In the genomic region with DNA sequence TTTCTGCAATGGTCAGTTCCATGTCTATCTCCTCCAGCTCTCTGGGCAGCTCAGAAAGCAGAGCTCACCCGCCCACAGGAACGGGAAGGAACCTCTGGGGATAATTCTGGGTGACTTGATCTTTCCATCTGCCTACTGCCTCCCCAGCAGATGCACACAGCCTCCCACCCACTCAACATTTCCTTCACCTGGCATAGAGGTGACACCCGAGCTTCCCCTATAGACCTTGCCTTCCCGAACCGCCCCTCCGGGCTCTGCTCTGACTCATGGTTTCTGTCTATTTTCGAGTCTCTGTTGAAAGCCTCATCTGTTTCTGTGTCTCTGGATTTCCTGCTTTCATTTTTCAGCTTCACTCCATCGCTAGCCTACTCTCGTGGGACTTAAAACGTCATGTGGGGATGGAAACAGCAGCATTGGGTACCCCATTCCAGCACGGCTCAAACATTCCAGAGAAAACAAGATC, we compare ENCODE assay signal across 8 cellular contexts. TPM values are rescaled to one million over a fixed set of nuclear protein-coding genes. Genes with fewer than 3 reads are reported as not detected.
A peak's percentile ranks its signal among the peaks of the same experiment; 100 is the strongest.
DNase-seq lines count a peak whose midpoint lies in the region; ATAC-seq and TF ChIP-seq lines count a peak whose summit lies in the region.

No MANE protein-coding gene starts in this region.

- ATAC-seq in GM18909 (IDR thresholded peaks at IDR 0.05; ENCODE audit: poor library complexity, unreplicated experiment), result peak; percentile 86
- peak; percentile 89 for ATAC-seq in HG03039 (IDR thresholded peaks at IDR 0.05; ENCODE audit: unreplicated experiment)
- ATAC-seq in PC-3, result no peak

- intact Hi-C loops in vagina (cut with DNase I) (no loop called here), PC-3 (cut with micrococcal nuclease) (no loop called here)

- H3K9ac ChIP-seq in parathyroid adenoma (no peak overlapping the region), PC-3 (ENCODE audit: low read length) (no peak overlapping the region)

- peak; percentile 27 to 48 (median 36) for DNase-seq in activated CD4-positive, CD25-positive, alpha-beta regulatory T cell (lab: John Stamatoyannopoulos, UW)
- DNase-seq in coronary artery (ENCODE audit: low spot score), result peak; percentile 86
- DNase-seq in vagina (ENCODE audit: extremely low spot score in 2 of 2), result no peak
- DNase-seq in NCI-H1048 (lab: John Stamatoyannopoulos, UW), result no peak
- DNase-seq in PC-3, result no peak

- H3K27ac ChIP-seq in coronary artery (peak overlapping the region; percentile 65 to 81), parathyroid adenoma (peak overlapping the region; percentile 11), vagina (peak overlapping the region; percentile 42), PC-3 (ENCODE audit: low read length) (no peak overlapping the region)

- H2AFZ ChIP-seq in parathyroid adenoma (no peak overlapping the region), PC-3 (ENCODE audit: low read length) (no peak overlapping the region)

- H3K4me1 ChIP-seq in parathyroid adenoma, result no peaks in the 10 kb centered on the region
- peaks cover 16% of the 10 kb centered on the region for H3K4me1 ChIP-seq in vagina
- no peaks in the 10 kb centered on the region for H3K4me1 ChIP-seq in PC-3 (ENCODE audit: insufficient read depth, low read length)

- no TSS peak for BruUV-seq in PC-3 (replicated peaks; lab: Mats Ljungman, UMichigan)

- no peaks in the 10 kb centered on the region for H3F3A ChIP-seq in PC-3 (ENCODE audit: low read length, unreplicated experiment)

- CTCF ChIA-PET in PC-3 (lab: Charles Lee), result no interaction called here

- H3K4me2 ChIP-seq in parathyroid adenoma (ENCODE audit: low read length), result no peak overlapping the region
- no peak overlapping the region for H3K4me2 ChIP-seq in PC-3 (ENCODE audit: low read length)

- POLR2A ChIA-PET in PC-3 (lab: Charles Lee; ENCODE audit: unreplicated experiment), result no interaction called here

- H4K20me1 ChIP-seq in PC-3 (ENCODE audit: low read length), result no peaks in the 10 kb centered on the region

- TF ChIP-seq CTCF in coronary artery (IDR thresholded peaks at IDR 0.05) (no peak), parathyroid adenoma (IDR thresholded peaks at IDR 0.05) (no peak), vagina (IDR thresholded peaks at IDR 0.05) (no peak), PC-3 (conservative IDR thresholded peaks at IDR 0.05; ENCODE audit: low read depth, low read length) (no peak)

- no peaks in the 10 kb centered on the region for H3K27me3 ChIP-seq in parathyroid adenoma (ENCODE audit: control insufficient read depth, insufficient read depth, low read length)
- H3K27me3 ChIP-seq in vagina, result no peaks in the 10 kb centered on the region
- no peaks in the 10 kb centered on the region for H3K27me3 ChIP-seq in PC-3 (ENCODE audit: low read length)

- H3K79me2 ChIP-seq in parathyroid adenoma, result peaks cover 30% of the 10 kb centered on the region
- peaks cover 53% of the 10 kb centered on the region for H3K79me2 ChIP-seq in PC-3 (ENCODE audit: low read length)

- H3K9me3 ChIP-seq in parathyroid adenoma (ENCODE audit: control insufficient read depth, low read length), result no peaks in the 10 kb centered on the region
- H3K9me3 ChIP-seq in vagina, result no peaks in the 10 kb centered on the region
- H3K9me3 ChIP-seq in PC-3 (ENCODE audit: low read length), result no peaks in the 10 kb centered on the region

- no peaks in the 10 kb centered on the region for H3K9me2 ChIP-seq in PC-3 (replicated peaks; ENCODE audit: low read length)

- H3K4me3 ChIP-seq in coronary artery, result peak overlapping the region; percentile 51
- no peak overlapping the region for H3K4me3 ChIP-seq in parathyroid adenoma (ENCODE audit: low read depth, low read length)
- H3K4me3 ChIP-seq in vagina, result peak overlapping the region in 1 of 2 donors; percentile 11
- no peak overlapping the region for H3K4me3 ChIP-seq in PC-3 (ENCODE audit: low read length)

- H3K36me3 ChIP-seq in parathyroid adenoma (ENCODE audit: control insufficient read depth, insufficient read depth, low read length), result no peaks in the 10 kb centered on the region
- peaks cover 0 to 16% of the 10 kb centered on the region in 2 donors for H3K36me3 ChIP-seq in vagina
- H3K36me3 ChIP-seq in PC-3 (ENCODE audit: low read depth, low read length), result peaks cover 21% of the 10 kb centered on the region; the same call in 1 of the 2 replicates

- no peak for TF ChIP-seq POLR2A in vagina (IDR thresholded peaks at IDR 0.05)

RNA-seq across cellular contexts. Expression of a gene that starts 11.4 kb away (rescaled TPM):
- total RNA-seq in vagina (36.8 TPM), PC-3 (2014; rRNA removed) (38.8 and 40.1 TPM in 2 replicates)

RNA-seq across cellular contexts. Expression of a gene that starts 11.6 kb away (rescaled TPM):
- total RNA-seq in vagina, result 40.3 TPM
- 112 and 144 TPM in 2 replicates for total RNA-seq in PC-3 (2014; rRNA removed)

RNA-seq across cellular contexts. Expression of a gene that starts 21.0 kb away (rescaled TPM):
- total RNA-seq in vagina (26.3 TPM), PC-3 (2014; rRNA removed) (30.8 and 42.3 TPM in 2 replicates)

RNA-seq across cellular contexts. Expression of a gene that starts 39.2 kb away (rescaled TPM):
- 16.7 TPM for total RNA-seq in vagina
- total RNA-seq in PC-3 (2014; rRNA removed), result 75.0 and 76.9 TPM in 2 replicates

RNA-seq across cellular contexts. Expression of a gene that starts 44.6 kb away (rescaled TPM):
- total RNA-seq in vagina (33.9 TPM), PC-3 (2014; rRNA removed) (91.5 and 95.6 TPM in 2 replicates)

Comparison
In these comparisons a context has a peak if more than half of its experiments do, and no peak if none do; other contexts are left out.
1. DNase-seq: peak in activated CD4-positive, CD25-positive, alpha-beta regulatory T cell (4 of 4) and coronary artery (single experiment); none in vagina (0 of 2), NCI-H1048 (single experiment) and PC-3 (single experiment).